Comparison of ENCODE assay signal across 9 cellular contexts in genomic region chr14:68968051-68968450, GRCh38. TPM values are rescaled to one million over a fixed set of nuclear protein-coding genes. Genes with fewer than 3 reads are reported as not detected.
DNase-seq lines count a peak whose midpoint lies in the region; ATAC-seq and TF ChIP-seq lines count a peak whose summit lies in the region.
"Had no signal": no experiment of that assay in that cellular context is flagged by ENCODE, and none has a peak within 500 bp of the region (broad histone marks: within the 10 kb centered on the region; RNA-seq: fewer than 3 reads in every experiment).

No MANE protein-coding gene starts in this region.

- TF ChIP-seq CTCF in esophagus squamous epithelium (IDR thresholded peaks at IDR 0.05) = no peak

- H3K4me3 ChIP-seq in esophagus squamous epithelium = no peak overlapping the region

- peak overlapping the region; percentile 41 for H3K4me3 Mint-ChIP-seq in activated T-cell treated with anti-CD3 and anti-CD28 coated beads, Interleukin-2, amount 50 U/mL, for 24 hours
- H3K4me3 Mint-ChIP-seq in stimulated activated memory B cell treated with anti-CD40 and anti-IgM and Interleukin-4, amounts not matched to agents 10 μg/mL and 1 μg/mL and 100 μg/mL, for 72 hours = no peak overlapping the region

- no peak for TF ChIP-seq POLR2A in esophagus squamous epithelium (IDR thresholded peaks at IDR 0.05)

- peaks cover 3% of the 10 kb centered on the region for H3K9me3 Mint-ChIP-seq in activated T-cell treated with anti-CD3 and anti-CD28 coated beads, Interleukin-2, amount 50 U/mL, for 24 hours
- no peaks in the 10 kb centered on the region for H3K9me3 Mint-ChIP-seq in stimulated activated memory B cell treated with anti-CD40 and anti-IgM and Interleukin-4, amounts not matched to agents 10 μg/mL and 1 μg/mL and 100 μg/mL, for 72 hours

- H3K27ac Mint-ChIP-seq in activated T-cell treated with anti-CD3 and anti-CD28 coated beads, Interleukin-2, amount 50 U/mL, for 24 hours = peak overlapping the region; percentile 92
- H3K27ac Mint-ChIP-seq in stimulated activated memory B cell treated with anti-CD40 and anti-IgM and Interleukin-4, amounts not matched to agents 10 μg/mL and 1 μg/mL and 100 μg/mL, for 72 hours = no peak overlapping the region

- peaks cover 100% of the 10 kb centered on the region for H3K4me1 Mint-ChIP-seq in activated T-cell treated with anti-CD3 and anti-CD28 coated beads, Interleukin-2, amount 50 U/mL, for 24 hours (ENCODE audit: low read depth)
- H3K4me1 Mint-ChIP-seq in stimulated activated memory B cell treated with anti-CD40 and anti-IgM and Interleukin-4, amounts not matched to agents 10 μg/mL and 1 μg/mL and 100 μg/mL, for 72 hours = no peaks in the 10 kb centered on the region

- no peaks in the 10 kb centered on the region for H3K27me3 Mint-ChIP-seq in activated T-cell treated with anti-CD3 and anti-CD28 coated beads, Interleukin-2, amount 50 U/mL, for 24 hours
- H3K27me3 Mint-ChIP-seq in stimulated activated memory B cell treated with anti-CD40 and anti-IgM and Interleukin-4, amounts not matched to agents 10 μg/mL and 1 μg/mL and 100 μg/mL, for 72 hours = peaks cover 19% of the 10 kb centered on the region

- H3K36me3 Mint-ChIP-seq in activated T-cell treated with anti-CD3 and anti-CD28 coated beads, Interleukin-2, amount 50 U/mL, for 24 hours (ENCODE audit: low read depth) = peaks cover 24% of the 10 kb centered on the region
- no peaks in the 10 kb centered on the region for H3K36me3 Mint-ChIP-seq in stimulated activated memory B cell treated with anti-CD40 and anti-IgM and Interleukin-4, amounts not matched to agents 10 μg/mL and 1 μg/mL and 100 μg/mL, for 72 hours

- H3K4me1 ChIP-seq in esophagus squamous epithelium = peaks cover 28 to 99% (median 63%) of the 10 kb centered on the region in 3 donors

- ATAC-seq in HG02981 (IDR thresholded peaks at IDR 0.05; ENCODE audit: unreplicated experiment) = no peak
- ATAC-seq in stimulated activated memory B cell treated with anti-CD40 and anti-IgM and Interleukin-4, amounts not matched to agents 10 μg/mL and 1 μg/mL and 100 μg/mL, for 72 hours = no peak
- ATAC-seq: Panc1 had no signal

- 74 to 81% methylated on average over 7 to 8 of the region's 8 CpGs for WGBS in esophagus squamous epithelium, 2 donors

- intact Hi-C loops in esophagus squamous epithelium (cut with DNase I) = no loop called here

- DNase-seq in T follicular helper cell (ENCODE audit: low read depth) = peak; percentile 69
- DNase-seq in activated T-cell treated with anti-CD3 and anti-CD28 coated beads, Interleukin-2, amount 50 U/mL, for 24 hours = no peak
- no peak for DNase-seq in esophagus squamous epithelium (lab: John Stamatoyannopoulos, UW)
- peak; percentile 59 for DNase-seq in stimulated activated CD8-positive, alpha-beta memory T cell treated with anti-CD3 and anti-CD28 coated beads, Interleukin-4, amount 100 ng/mL, for 48 hours
- no peak for DNase-seq in NCI-H226
- no peak for DNase-seq in hypothalamus (lab: John Stamatoyannopoulos, UW)

- peaks cover 0 to 17% (median 0%) of the 10 kb centered on the region in 3 donors for H3K36me3 ChIP-seq in esophagus squamous epithelium

- no peaks in the 10 kb centered on the region for H3K9me3 ChIP-seq in esophagus squamous epithelium

- peak overlapping the region in 3 of 4 donors; percentile 57 to 97 (median 97) for H3K27ac ChIP-seq in esophagus squamous epithelium

- H3K27me3 ChIP-seq in esophagus squamous epithelium = no peaks in the 10 kb centered on the region

RNA-seq across cellular contexts. Expression of gene ACTN1, which starts 11.1 kb away (rescaled TPM):
- total RNA-seq in esophagus squamous epithelium = 100 to 1,000 TPM; 118 to 145 (median 131) TPM

Comparison
In these comparisons a context has a peak if more than half of its experiments do, and no peak if none do; other contexts are left out.
1. DNase-seq: peak in T follicular helper cell (single experiment) and stimulated activated CD8-positive, alpha-beta memory T cell treated with anti-CD3 and anti-CD28 coated beads, Interleukin-4, amount 100 ng/mL, for 48 hours (single experiment); none in activated T-cell treated with anti-CD3 and anti-CD28 coated beads, Interleukin-2, amount 50 U/mL, for 24 hours (single experiment), esophagus squamous epithelium (single experiment), NCI-H226 (single experiment) and hypothalamus (0 of 51).